15 cellular contexts compared by ENCODE assay signal in the genomic region with DNA sequence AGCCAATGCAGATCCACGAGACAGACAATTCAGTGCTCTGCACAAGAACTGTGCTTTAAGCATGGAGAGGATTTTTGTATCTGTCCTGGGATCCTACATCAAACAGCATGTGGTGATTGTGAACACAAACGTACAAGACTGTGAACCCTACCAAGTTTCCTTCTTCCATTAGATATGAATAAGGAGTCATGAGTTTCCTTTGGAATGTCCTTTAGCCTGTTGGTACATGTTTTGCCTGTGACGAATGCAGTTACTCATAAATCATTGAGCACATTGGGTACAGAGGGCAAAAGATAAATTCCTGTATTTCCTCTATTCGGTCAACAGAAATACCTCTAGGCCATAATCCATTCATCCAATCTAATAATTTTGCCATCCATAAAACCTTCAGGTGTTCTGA.
DNase-seq lines count a peak whose midpoint lies in the region; ATAC-seq and TF ChIP-seq lines count a peak whose summit lies in the region.
"Had no signal": no experiment of that assay in that cellular context is flagged by ENCODE, and none has a peak within 500 bp of the region (broad histone marks: within the 10 kb centered on the region; RNA-seq: fewer than 3 reads in every experiment).

No MANE protein-coding gene starts in this region.

- no peak overlapping the region for H3K27ac Mint-ChIP-seq in stimulated activated memory B cell treated with anti-CD40 and anti-IgM and Interleukin-4, amounts not matched to agents 10 μg/mL and 1 μg/mL and 100 μg/mL, for 72 hours
- H3K27ac Mint-ChIP-seq: activated naive CD8-positive, alpha-beta T cell treated with anti-CD3 and anti-CD28 coated beads for 36 hours; T-helper 1 cell treated with Interleukin-12 subunit alpha and Interleukin-12 subunit beta and Interleukin-4 antibody, amounts not matched to agents 30 μg/mL and 1 μg/mL, for 36 hours had no signal

- H3K4me1 ChIP-seq in SK-N-SH (ENCODE audit: control insufficient read depth in 1 of 2, insufficient read depth in 2 of 2, low read depth in 1 of 2, low read length in 1 of 2) (no peaks in the 10 kb centered on the region), right lobe of liver (peaks cover 0 to 22% (median 0%) of the 10 kb centered on the region in 4 donors), upper lobe of right lung (peaks cover 15% of the 10 kb centered on the region)

- TF ChIP-seq CTCF in SK-N-SH (IDR thresholded peaks at IDR 0.05) (no peak), epithelial cell of esophagus (IDR thresholded peaks at IDR 0.05; ENCODE audit: insufficient read depth, low read depth, low read length, missing control alignments) (no peak), right lobe of liver (IDR thresholded peaks at IDR 0.05) (no peak), upper lobe of right lung (IDR thresholded peaks at IDR 0.05) (no peak)

- TF ChIP-seq POLR2A in right lobe of liver (IDR thresholded peaks at IDR 0.05) = no peak

- H3K36me3 ChIP-seq in SK-N-SH (replicated peaks in 1 of 2; ENCODE audit: control insufficient read depth in 1 of 2, insufficient read depth in 2 of 2, low read length in 1 of 2) (no peaks in the 10 kb centered on the region), right lobe of liver (no peaks in the 10 kb centered on the region), upper lobe of right lung (no peaks in the 10 kb centered on the region)

- CTCF ChIA-PET in SK-N-SH (lab: Yijun Ruan, JAX) = no interaction called here

- DNase-seq in SK-N-SH (no peak), epithelial cell of esophagus (ENCODE audit: low read depth) (peak; percentile 93), right lobe of liver (no peak), upper lobe of right lung (no peak), NCI-H2081 treated with DMSO at 0.1 percent for 48 hours (lab: John Stamatoyannopoulos, UW) (no peak)
- DNase-seq: activated CD8-positive, alpha-beta memory T cell treated with anti-CD3 and anti-CD28 coated beads for 24 hours; activated naive CD8-positive, alpha-beta T cell treated with anti-CD3 and anti-CD28 coated beads for 36 hours; erythroblast; mesendoderm; NCI-H1105 treated with DMSO at 0.1 percent for 48 hours had no signal

- no peaks in the 10 kb centered on the region for H3K9me2 ChIP-seq in SK-N-SH

- H3K36me3 Mint-ChIP-seq in stimulated activated memory B cell treated with anti-CD40 and anti-IgM and Interleukin-4, amounts not matched to agents 10 μg/mL and 1 μg/mL and 100 μg/mL, for 72 hours = peaks cover 5% of the 10 kb centered on the region
- H3K36me3 Mint-ChIP-seq: activated naive CD8-positive, alpha-beta T cell treated with anti-CD3 and anti-CD28 coated beads for 36 hours had no signal

- H3K9ac ChIP-seq in SK-N-SH = no peak overlapping the region

- TF ChIP-seq EP300 in SK-N-SH (IDR thresholded peaks at IDR 0.05; ENCODE audit: borderline replicate concordance in 1 of 2, low read depth in 1 of 2, low read length in 1 of 2) = no peak

- no peaks in the 10 kb centered on the region for H3K79me2 ChIP-seq in SK-N-SH (ENCODE audit: insufficient read depth)

- no peaks in the 10 kb centered on the region for H3F3A ChIP-seq in SK-N-SH (replicated peaks; ENCODE audit: insufficient read depth)

- no peak overlapping the region for H3K4me2 ChIP-seq in SK-N-SH

- H3K4me3 Mint-ChIP-seq in stimulated activated memory B cell treated with anti-CD40 and anti-IgM and Interleukin-4, amounts not matched to agents 10 μg/mL and 1 μg/mL and 100 μg/mL, for 72 hours = no peak overlapping the region
- H3K4me3 Mint-ChIP-seq: activated naive CD8-positive, alpha-beta T cell treated with anti-CD3 and anti-CD28 coated beads for 36 hours; T-helper 1 cell treated with Interleukin-12 subunit alpha and Interleukin-12 subunit beta and Interleukin-4 antibody, amounts not matched to agents 30 μg/mL and 1 μg/mL, for 36 hours had no signal

- H3K4me3 ChIP-seq in SK-N-SH (ENCODE audit: low read depth in 2 of 2, low read length in 1 of 2) = no peak overlapping the region
- no peak overlapping the region for H3K4me3 ChIP-seq in epithelial cell of esophagus (ENCODE audit: low read length)
- H3K4me3 ChIP-seq in right lobe of liver = no peak overlapping the region
- no peak overlapping the region for H3K4me3 ChIP-seq in upper lobe of right lung

- no peak; the same call in 2 of the 3 replicates for ATAC-seq in SK-N-SH treated with all-trans-retinoic acid at 6 μM for 48 hours
- ATAC-seq in right lobe of liver = peak; percentile 9 to 71 (median 49)
- peak; percentile 73 for ATAC-seq in upper lobe of right lung
- ATAC-seq in stimulated activated memory B cell treated with anti-CD40 and anti-IgM and Interleukin-4, amounts not matched to agents 10 μg/mL and 1 μg/mL and 100 μg/mL, for 72 hours = no peak
- ATAC-seq in GM19328 (IDR thresholded peaks at IDR 0.05; ENCODE audit: unreplicated experiment) = no peak

- H3K4me1 Mint-ChIP-seq in stimulated activated memory B cell treated with anti-CD40 and anti-IgM and Interleukin-4, amounts not matched to agents 10 μg/mL and 1 μg/mL and 100 μg/mL, for 72 hours = no peaks in the 10 kb centered on the region
- H3K4me1 Mint-ChIP-seq: activated naive CD8-positive, alpha-beta T cell treated with anti-CD3 and anti-CD28 coated beads for 36 hours had no signal

- POLR2A ChIA-PET in SK-N-SH (lab: Yijun Ruan, JAX) = no interaction called here

- no peaks in the 10 kb centered on the region for H3K27me3 Mint-ChIP-seq in stimulated activated memory B cell treated with anti-CD40 and anti-IgM and Interleukin-4, amounts not matched to agents 10 μg/mL and 1 μg/mL and 100 μg/mL, for 72 hours
- H3K27me3 Mint-ChIP-seq: activated naive CD8-positive, alpha-beta T cell treated with anti-CD3 and anti-CD28 coated beads for 36 hours had no signal

- intact Hi-C loops in right lobe of liver (cut with DNase I) = no loop called here
- intact Hi-C loops in upper lobe of right lung (cut with DNase I) = no loop called here

- H3K9me3 ChIP-seq in SK-N-SH (no peaks in the 10 kb centered on the region), right lobe of liver (no peaks in the 10 kb centered on the region), upper lobe of right lung (no peaks in the 10 kb centered on the region)

- H4K20me1 ChIP-seq in SK-N-SH (ENCODE audit: insufficient read depth) = no peaks in the 10 kb centered on the region

- no peak for TF ChIP-seq RAD21 in SK-N-SH (IDR thresholded peaks at IDR 0.05; ENCODE audit: low read length)

- H3K27ac ChIP-seq in SK-N-SH (ENCODE audit: low read depth in 2 of 2, low read length in 1 of 2) (peak overlapping the region in 1 of 2 experiments; percentile 40; a peak in 2 of 4 replicates), right lobe of liver (peak overlapping the region in 1 of 3 donors; percentile 42), upper lobe of right lung (peak overlapping the region; percentile 47)
- H3K27ac ChIP-seq: 22Rv1 had no signal

- H2AFZ ChIP-seq in SK-N-SH (ENCODE audit: low read depth) = 0 out of 2 replicates have a peak overlapping the region, but pooled peaks have one; percentile 35

- H3K9me3 Mint-ChIP-seq in stimulated activated memory B cell treated with anti-CD40 and anti-IgM and Interleukin-4, amounts not matched to agents 10 μg/mL and 1 μg/mL and 100 μg/mL, for 72 hours = no peaks in the 10 kb centered on the region
- H3K9me3 Mint-ChIP-seq: activated naive CD8-positive, alpha-beta T cell treated with anti-CD3 and anti-CD28 coated beads for 36 hours; T-helper 1 cell treated with Interleukin-12 subunit alpha and Interleukin-12 subunit beta and Interleukin-4 antibody, amounts not matched to agents 30 μg/mL and 1 μg/mL, for 36 hours had no signal

- 80% methylated on average over 4 of the region's 4 CpGs for WGBS in SK-N-SH (ENCODE audit: low lambda C conversion rate)
- WGBS in right lobe of liver (ENCODE audit: insufficient coverage, low coverage, low lambda C conversion rate, missing lambda C conversion rate) = 35% methylated on average over 4 of the region's 4 CpGs

- H3K27me3 ChIP-seq in SK-N-SH (ENCODE audit: insufficient read depth) (no peaks in the 10 kb centered on the region), right lobe of liver (no peaks in the 10 kb centered on the region), upper lobe of right lung (no peaks in the 10 kb centered on the region)

TF ChIP-seq in SK-N-SH treated with all-trans-retinoic acid at 6 μM for 48 hours, 23 proteins besides CTCF, POLR2A, EP300 and RAD21:
- TF ChIP-seq, protein P1, sequence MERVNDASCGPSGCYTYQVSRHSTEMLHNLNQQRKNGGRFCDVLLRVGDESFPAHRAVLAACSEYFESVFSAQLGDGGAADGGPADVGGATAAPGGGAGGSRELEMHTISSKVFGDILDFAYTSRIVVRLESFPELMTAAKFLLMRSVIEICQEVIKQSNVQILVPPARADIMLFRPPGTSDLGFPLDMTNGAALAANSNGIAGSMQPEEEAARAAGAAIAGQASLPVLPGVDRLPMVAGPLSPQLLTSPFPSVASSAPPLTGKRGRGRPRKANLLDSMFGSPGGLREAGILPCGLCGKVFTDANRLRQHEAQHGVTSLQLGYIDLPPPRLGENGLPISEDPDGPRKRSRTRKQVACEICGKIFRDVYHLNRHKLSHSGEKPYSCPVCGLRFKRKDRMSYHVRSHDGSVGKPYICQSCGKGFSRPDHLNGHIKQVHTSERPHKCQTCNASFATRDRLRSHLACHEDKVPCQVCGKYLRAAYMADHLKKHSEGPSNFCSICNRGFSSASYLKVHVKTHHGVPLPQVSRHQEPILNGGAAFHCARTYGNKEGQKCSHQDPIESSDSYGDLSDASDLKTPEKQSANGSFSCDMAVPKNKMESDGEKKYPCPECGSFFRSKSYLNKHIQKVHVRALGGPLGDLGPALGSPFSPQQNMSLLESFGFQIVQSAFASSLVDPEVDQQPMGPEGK (CRISPR knock-in tag; IDR thresholded peaks at IDR 0.05; ENCODE audit: borderline replicate concordance) = no peak
- TF ChIP-seq ZFP3 (CRISPR knock-in tag; IDR thresholded peaks at IDR 0.05) (no peak), ZFP30 (CRISPR knock-in tag; IDR thresholded peaks at IDR 0.05) (no peak), ESRRG (CRISPR knock-in tag; IDR thresholded peaks at IDR 0.05) (no peak)

Comparison
In these comparisons a context has a peak if more than half of its experiments do, and no peak if none do; other contexts are left out.
1. ATAC-seq: peak in right lobe of liver (4 of 4) and upper lobe of right lung (single experiment); none in SK-N-SH treated with all-trans-retinoic acid at 6 μM for 48 hours (single experiment), stimulated activated memory B cell treated with anti-CD40 and anti-IgM and Interleukin-4, amounts not matched to agents 10 μg/mL and 1 μg/mL and 100 μg/mL, for 72 hours (single experiment) and GM19328 (single experiment).